Comparison of ENCODE assay signal across 8 cellular contexts in genomic region chr16:21680714-21681113, GRCh38. TPM values are rescaled to one million over a fixed set of nuclear protein-coding genes. Genes with fewer than 3 reads are reported as not detected.
"Had no signal": no experiment of that assay in that cellular context is flagged by ENCODE, and none has a peak within 500 bp of the region (broad histone marks: within the 10 kb centered on the region; RNA-seq: fewer than 3 reads in every experiment).

No MANE protein-coding gene starts in this region.

RNA-seq across cellular contexts. Expression of gene OTOA, which starts 16.9 kb away (rescaled TPM):
- total RNA-seq: left ventricle myocardium superior, lower leg skin had no signal
- polyA plus RNA-seq: immature natural killer cell, keratinocyte had no signal

RNA-seq across cellular contexts. Expression of gene IGSF6, which starts 28.3 kb away (rescaled TPM):
- total RNA-seq: lung microvascular endothelial cell, mammary epithelial cell, mesothelial cell of epicardium, myocyte had no signal
- polyA plus RNA-seq: keratinocyte, mammary epithelial cell had no signal
